In genomic region chr6:143851706-143852105, GRCh38 we compare ENCODE assay signal across 19 cellular contexts. TPM values are rescaled to one million over a fixed set of nuclear protein-coding genes. Genes with fewer than 3 reads are reported as not detected.
"Had no signal": no experiment of that assay in that cellular context is flagged by ENCODE, and none has a peak within 500 bp of the region (broad histone marks: within the 10 kb centered on the region; RNA-seq: fewer than 3 reads in every experiment).

No MANE protein-coding gene starts in this region.

RNA-seq across cellular contexts. Expression of gene ZC2HC1B, which starts 12.6 kb away (rescaled TPM):
- total RNA-seq: naive thymus-derived CD8-positive, alpha-beta T cell; natural killer cell treated with Interleukin-12 subunit alpha and Interleukin-12 subunit beta and Interleukin-15 and Interleukin-18, amount 100 ng/mL, for 72 hours; neural crest cell; omental fat pad; osteocyte; pancreas; posterior vena cava; pulmonary artery endothelial cell; right atrium auricular region; sciatic nerve; smooth muscle cell; subcutaneous adipose tissue; temporal lobe; thoracic aorta; thyroid gland; upper lobe of left lung; ureter; vagina had no signal
- polyA plus RNA-seq: naive thymus-derived CD8-positive, alpha-beta T cell; pancreas; smooth muscle cell; stomach had no signal
